In genomic region chr1:164637461-164638375, GRCh38 we compare ENCODE assay signal across 10 cellular contexts.
A peak's percentile ranks its signal among the peaks of the same experiment; 100 is the strongest.
DNase-seq lines count a peak whose midpoint lies in the region; ATAC-seq, FAIRE-seq and TF ChIP-seq lines count a peak whose summit lies in the region.
"Had no signal": no experiment of that assay in that cellular context is flagged by ENCODE, and none has a peak within 500 bp of the region (broad histone marks: within the 10 kb centered on the region; RNA-seq: fewer than 3 reads in every experiment).

No MANE protein-coding gene starts in this region.

- no peak for TF ChIP-seq POLR2A in suprapubic skin (IDR thresholded peaks at IDR 0.05)

- peaks cover 5% of the 10 kb centered on the region for H3K79me2 ChIP-seq in astrocyte (ENCODE audit: insufficient read depth, low read length)
- peaks cover 98% of the 10 kb centered on the region for H3K79me2 ChIP-seq in hepatocyte

- peaks cover 37% of the 10 kb centered on the region for H3K4me1 Mint-ChIP-seq in astrocyte (ENCODE audit: low read depth, unreplicated experiment)
- no peaks in the 10 kb centered on the region for H3K4me1 Mint-ChIP-seq in activated T-cell treated with anti-CD3 and anti-CD28 coated beads, Interleukin-2, amount 50 U/mL, for 4 hours (ENCODE audit: low read depth)
- H3K4me1 Mint-ChIP-seq: activated naive CD4-positive, alpha-beta T cell treated with anti-CD3 and anti-CD28 coated beads, Interleukin-2, amount 10 ng/mL, durations not matched to agents 7 days and 5 days had no signal

- H3K27ac ChIP-seq in astrocyte (ENCODE audit: low read depth, low read length) (peak overlapping the region; percentile 86), hepatocyte (peak overlapping the region; percentile 95), subcutaneous abdominal adipose tissue (ENCODE audit: low read depth, low read length) (peak overlapping the region; percentile 54), suprapubic skin (no peak overlapping the region)

- H3K9me2 ChIP-seq in hepatocyte (replicated peaks; ENCODE audit: insufficient read depth) = no peaks in the 10 kb centered on the region

- TF ChIP-seq CTCF in astrocyte (IDR thresholded peaks at IDR 0.05; ENCODE audit: insufficient read depth, low read depth, low read length) (no peak), hepatocyte (IDR thresholded peaks at IDR 0.05; ENCODE audit: poor library complexity) (no peak), suprapubic skin (IDR thresholded peaks at IDR 0.05) (no peak)

- H3K9me3 Mint-ChIP-seq in astrocyte (ENCODE audit: unreplicated experiment) = no peaks in the 10 kb centered on the region
- H3K9me3 Mint-ChIP-seq in activated T-cell treated with anti-CD3 and anti-CD28 coated beads, Interleukin-2, amount 50 U/mL, for 4 hours = no peaks in the 10 kb centered on the region
- H3K9me3 Mint-ChIP-seq: activated naive CD4-positive, alpha-beta T cell treated with anti-CD3 and anti-CD28 coated beads, Interleukin-2, amount 10 ng/mL, durations not matched to agents 7 days and 5 days had no signal

- no peak for TF ChIP-seq EP300 in suprapubic skin (IDR thresholded peaks at IDR 0.05)

- H3K4me3 ChIP-seq in astrocyte (ENCODE audit: insufficient read depth, low read depth, low read length) = peak overlapping the region; percentile 30
- no peak overlapping the region for H3K4me3 ChIP-seq in hepatocyte
- H3K4me3 ChIP-seq in subcutaneous abdominal adipose tissue (ENCODE audit: low read depth in 1 of 5, low read length in 5 of 5) = no peak overlapping the region
- no peak overlapping the region for H3K4me3 ChIP-seq in suprapubic skin

- no peak for ATAC-seq in activated T-cell treated with anti-CD3 and anti-CD28 coated beads, Interleukin-2, amount 50 U/mL, for 4 hours
- no peak for ATAC-seq in HG02884 (IDR thresholded peaks at IDR 0.05; ENCODE audit: unreplicated experiment)

- peak overlapping the region; percentile 65 for H3K4me2 ChIP-seq in astrocyte (ENCODE audit: low read length)
- H3K4me2 ChIP-seq in hepatocyte = no peak overlapping the region

- H3K27ac Mint-ChIP-seq in astrocyte (ENCODE audit: unreplicated experiment) = peak overlapping the region; percentile 93
- H3K27ac Mint-ChIP-seq: activated naive CD4-positive, alpha-beta T cell treated with anti-CD3 and anti-CD28 coated beads, Interleukin-2, amount 10 ng/mL, durations not matched to agents 7 days and 5 days had no signal

- H3K9me3 ChIP-seq in astrocyte (ENCODE audit: insufficient read depth, low read depth, low read length) = no peaks in the 10 kb centered on the region
- no peaks in the 10 kb centered on the region for H3K9me3 ChIP-seq in hepatocyte (ENCODE audit: low read depth)
- no peaks in the 10 kb centered on the region for H3K9me3 ChIP-seq in subcutaneous abdominal adipose tissue (ENCODE audit: control insufficient read depth in 5 of 5, low read length in 5 of 5)
- no peaks in the 10 kb centered on the region for H3K9me3 ChIP-seq in suprapubic skin

- H3K9ac ChIP-seq in astrocyte (ENCODE audit: low read length) = peak overlapping the region; percentile 55
- H3K9ac ChIP-seq in subcutaneous abdominal adipose tissue (ENCODE audit: low read length in 5 of 5) = no peak overlapping the region

- no peaks in the 10 kb centered on the region for H3K27me3 ChIP-seq in astrocyte (ENCODE audit: insufficient read depth, low read length)
- H3K27me3 ChIP-seq in hepatocyte = no peaks in the 10 kb centered on the region
- H3K27me3 ChIP-seq in subcutaneous abdominal adipose tissue (ENCODE audit: control insufficient read depth in 5 of 5, insufficient read depth in 4 of 5, low read length in 5 of 5) = no peaks in the 10 kb centered on the region
- H3K27me3 ChIP-seq in suprapubic skin = no peaks in the 10 kb centered on the region

- 74% methylated on average over 13 of the region's 13 CpGs for WGBS in hepatocyte (ENCODE audit: low lambda C conversion rate, missing lambda C conversion rate)
- WGBS in suprapubic skin = 80% methylated on average over 13 of the region's 13 CpGs

- no peaks in the 10 kb centered on the region for H3K27me3 Mint-ChIP-seq in astrocyte (ENCODE audit: low read depth, unreplicated experiment)
- no peaks in the 10 kb centered on the region for H3K27me3 Mint-ChIP-seq in activated T-cell treated with anti-CD3 and anti-CD28 coated beads, Interleukin-2, amount 50 U/mL, for 4 hours (ENCODE audit: low read depth)
- H3K27me3 Mint-ChIP-seq: activated naive CD4-positive, alpha-beta T cell treated with anti-CD3 and anti-CD28 coated beads, Interleukin-2, amount 10 ng/mL, durations not matched to agents 7 days and 5 days had no signal

- H3K4me1 ChIP-seq in astrocyte (ENCODE audit: insufficient read depth, low read length) (peaks cover 22% of the 10 kb centered on the region), hepatocyte (ENCODE audit: insufficient read depth) (peaks cover 46% of the 10 kb centered on the region), subcutaneous abdominal adipose tissue (ENCODE audit: control insufficient read depth in 5 of 5, insufficient read depth in 5 of 5, low read length in 5 of 5) (peaks cover 4 to 44% (median 22%) of the 10 kb centered on the region in 5 donors), suprapubic skin (peaks cover 21% of the 10 kb centered on the region)

- DNase-seq in M059J (ENCODE audit: low read depth) (peak; percentile 93), astrocyte (ENCODE audit: low read depth) (peak; percentile 91), hepatocyte (ENCODE audit: low spot score) (no peak), suprapubic skin (ENCODE audit: low spot score in 2 of 2) (no peak)
- DNase-seq in central memory CD4-positive, alpha-beta T cell = no peak
- DNase-seq in activated T-cell treated with anti-CD3 and anti-CD28 coated beads, Interleukin-2, amount 50 U/mL, for 4 hours = no peak
- DNase-seq: activated naive CD4-positive, alpha-beta T cell treated with anti-CD3 and anti-CD28 coated beads, Interleukin-2, amount 10 ng/mL, durations not matched to agents 7 days and 5 days; NCI-H187 treated with DMSO at 0.1 percent for 48 hours had no signal

- H2AFZ ChIP-seq in astrocyte (ENCODE audit: low read depth, low read length) = no peak overlapping the region
- no peak overlapping the region for H2AFZ ChIP-seq in hepatocyte

- peak; percentile 84 for FAIRE-seq in astrocyte (lab: Jason Lieb, UNC)

- H3K36me3 ChIP-seq in astrocyte (ENCODE audit: insufficient read depth, low read length) = no peaks in the 10 kb centered on the region
- H3K36me3 ChIP-seq in hepatocyte (replicated peaks; ENCODE audit: insufficient read depth, low read depth) = no peaks in the 10 kb centered on the region
- peaks cover 0 to 5% (median 3%) of the 10 kb centered on the region in 5 donors for H3K36me3 ChIP-seq in subcutaneous abdominal adipose tissue (ENCODE audit: control insufficient read depth in 5 of 5, insufficient read depth in 5 of 5, low read length in 5 of 5)
- no peaks in the 10 kb centered on the region for H3K36me3 ChIP-seq in suprapubic skin

- H4K20me1 ChIP-seq in astrocyte (ENCODE audit: insufficient read depth, low read length) = peaks cover 5% of the 10 kb centered on the region
- H4K20me1 ChIP-seq in hepatocyte (ENCODE audit: insufficient read depth, poor library complexity, severe bottlenecking) = peaks cover 6% of the 10 kb centered on the region

- H3K4me3 Mint-ChIP-seq in astrocyte (ENCODE audit: unreplicated experiment) = no peak overlapping the region
- H3K4me3 Mint-ChIP-seq in activated T-cell treated with anti-CD3 and anti-CD28 coated beads, Interleukin-2, amount 50 U/mL, for 4 hours = no peak overlapping the region
- H3K4me3 Mint-ChIP-seq: activated naive CD4-positive, alpha-beta T cell treated with anti-CD3 and anti-CD28 coated beads, Interleukin-2, amount 10 ng/mL, durations not matched to agents 7 days and 5 days had no signal

- peaks cover 4% of the 10 kb centered on the region for H3K36me3 Mint-ChIP-seq in astrocyte (ENCODE audit: low read depth, unreplicated experiment)
- no peaks in the 10 kb centered on the region for H3K36me3 Mint-ChIP-seq in activated T-cell treated with anti-CD3 and anti-CD28 coated beads, Interleukin-2, amount 50 U/mL, for 4 hours (ENCODE audit: insufficient read depth)
- H3K36me3 Mint-ChIP-seq: activated naive CD4-positive, alpha-beta T cell treated with anti-CD3 and anti-CD28 coated beads, Interleukin-2, amount 10 ng/mL, durations not matched to agents 7 days and 5 days had no signal

Comparison
In these comparisons a context has a peak if more than half of its experiments do, and no peak if none do; other contexts are left out.
1. DNase-seq: peak in M059J (single experiment) and astrocyte (single experiment); none in hepatocyte (single experiment), suprapubic skin (0 of 2), central memory CD4-positive, alpha-beta T cell (single experiment) and activated T-cell treated with anti-CD3 and anti-CD28 coated beads, Interleukin-2, amount 50 U/mL, for 4 hours (single experiment).